In the genomic region with DNA sequence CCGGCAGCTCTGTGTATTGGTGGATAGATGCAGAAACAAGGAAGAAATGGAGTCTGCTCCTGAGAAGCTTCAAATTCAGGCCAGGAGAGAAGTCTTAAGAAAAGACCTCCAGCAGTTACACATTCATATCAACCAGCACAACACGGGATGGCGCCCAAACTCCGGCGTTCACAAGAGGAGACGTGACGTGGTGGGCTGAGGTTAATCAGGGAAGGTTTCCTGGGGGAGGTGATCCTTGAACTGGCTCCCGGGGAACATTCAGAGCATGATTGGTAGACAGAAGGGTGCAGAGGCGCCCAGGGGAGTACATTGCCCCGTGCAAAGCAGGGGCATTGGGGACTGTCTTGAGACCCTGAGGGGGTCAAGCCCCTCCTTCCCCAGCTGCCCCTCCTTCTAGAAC, we compare ENCODE assay signal across 23 cellular contexts. TPM values are rescaled to one million over a fixed set of nuclear protein-coding genes. Genes with fewer than 3 reads are reported as not detected.
DNase-seq lines count a peak whose midpoint lies in the region; ATAC-seq and TF ChIP-seq lines count a peak whose summit lies in the region.
"Had no signal": no experiment of that assay in that cellular context is flagged by ENCODE, and none has a peak within 500 bp of the region (broad histone marks: within the 10 kb centered on the region; RNA-seq: fewer than 3 reads in every experiment).

No MANE protein-coding gene starts in this region.

- H3K36me3 Mint-ChIP-seq in dendritic cell treated with granulocyte-macrophage colony-stimulating factor and Interleukin-4, amounts not matched to agents 40 ng/mL and 50 ng/mL, for 4 days (ENCODE audit: low read depth): peaks cover 78% of the 10 kb centered on the region

- H3K36me3 ChIP-seq in gastrocnemius medialis: peaks cover 0 to 42% of the 10 kb centered on the region in 2 donors
- H3K36me3 ChIP-seq in MG63: peaks cover 5% of the 10 kb centered on the region
- H3K36me3 ChIP-seq: BE2C had no signal

- no peak overlapping the region for H3K4me3 Mint-ChIP-seq in dendritic cell treated with granulocyte-macrophage colony-stimulating factor and Interleukin-4, amounts not matched to agents 40 ng/mL and 50 ng/mL, for 4 days
- H3K4me3 Mint-ChIP-seq: CD14-positive monocyte; CD4-positive, alpha-beta T cell had no signal

- no peak for TF ChIP-seq CTCF in gastrocnemius medialis (IDR thresholded peaks at IDR 0.05 in 4 of 5, conservative IDR thresholded peaks at IDR 0.05 in 1 of 5)

- H3K4me3 ChIP-seq in right cardiac atrium (ENCODE audit: low read length) (no peak overlapping the region), gastrocnemius medialis (no peak overlapping the region), MG63 (no peak overlapping the region)
- H3K4me3 ChIP-seq: A549; BLaER1 treated with 17β-estradiol and CSF1 and Interleukin-3, amounts not matched to agents 10 nM and 100 nM; GM12878; GM23248 had no signal

- intact Hi-C loops in Right ventricle myocardium superior (cut with DNase I): loop anchor here (5.0 kb wide), 2 partner anchors 192 to 227 kb away; no protein-coding TSS in a partner anchor
- intact Hi-C loops in right cardiac atrium (cut with DNase I): loop anchor here in 2 of 4 donors (5.0 to 10.0 kb wide), 2 partner anchors 190 to 192 kb away; no protein-coding TSS in a partner anchor
- intact Hi-C loops in dendritic cell treated with granulocyte-macrophage colony-stimulating factor and Interleukin-4, amounts not matched to agents 40 ng/mL and 50 ng/mL, for 4 days (cut with micrococcal nuclease): no loop called here
- intact Hi-C loops in gastrocnemius medialis (cut with DNase I; ENCODE audit: low total_unique reads): no loop called here

- TF ChIP-seq POLR2A in gastrocnemius medialis (IDR thresholded peaks at IDR 0.05): no peak

- H3K27me3 ChIP-seq in right cardiac atrium (ENCODE audit: control insufficient read depth, insufficient read depth): no peaks in the 10 kb centered on the region
- H3K27me3 ChIP-seq in gastrocnemius medialis: no peaks in the 10 kb centered on the region
- no peaks in the 10 kb centered on the region for H3K27me3 ChIP-seq in MG63
- H3K27me3 ChIP-seq: BE2C had no signal

- no peaks in the 10 kb centered on the region for H3K4me1 ChIP-seq in right cardiac atrium (ENCODE audit: control insufficient read depth, insufficient read depth, low read length)
- peaks cover 41 to 53% of the 10 kb centered on the region in 2 donors for H3K4me1 ChIP-seq in gastrocnemius medialis
- H3K4me1 ChIP-seq: A549, BE2C had no signal

- 88% methylated on average over 10 of the region's 10 CpGs for WGBS in right cardiac atrium

- H3K27ac ChIP-seq in right cardiac atrium (ENCODE audit: low read length) (no peak overlapping the region), gastrocnemius medialis (peak overlapping the region; percentile 64 to 86 (median 72))
- H3K27ac ChIP-seq: A549; BLaER1 treated with 17β-estradiol and CSF1 and Interleukin-3, amounts not matched to agents 10 nM and 100 nM; GM23248 had no signal

- H3K27me3 Mint-ChIP-seq in dendritic cell treated with granulocyte-macrophage colony-stimulating factor and Interleukin-4, amounts not matched to agents 40 ng/mL and 50 ng/mL, for 4 days: no peaks in the 10 kb centered on the region
- H3K27me3 Mint-ChIP-seq: CD4-positive, alpha-beta T cell; CD8-positive, alpha-beta memory T cell had no signal

- peak; percentile 31 for DNase-seq in Right ventricle myocardium superior
- no peak for DNase-seq in right cardiac atrium
- DNase-seq in gastrocnemius medialis: no peak
- no peak for DNase-seq in stimulated activated CD8-positive, alpha-beta memory T cell treated with anti-CD3 and anti-CD28 coated beads, Interleukin-4, amount 100 ng/mL, for 48 hours
- DNase-seq in MG63: no peak
- DNase-seq: 8988T; ACHN; AML-193; BE2C; CD4-positive, alpha-beta T cell; CD8-positive, alpha-beta memory T cell; DMS 273 treated with DMSO at 0.1 percent for 48 hours; DMS79; EL; GDM1; GM23248; HCEC 1CT had no signal

- H3K27ac Mint-ChIP-seq in dendritic cell treated with granulocyte-macrophage colony-stimulating factor and Interleukin-4, amounts not matched to agents 40 ng/mL and 50 ng/mL, for 4 days: peak overlapping the region; percentile 5
- H3K27ac Mint-ChIP-seq: CD14-positive monocyte; CD4-positive, alpha-beta T cell had no signal

- no peaks in the 10 kb centered on the region for H3K9me3 ChIP-seq in right cardiac atrium (ENCODE audit: control insufficient read depth, low read length)
- no peaks in the 10 kb centered on the region for H3K9me3 ChIP-seq in gastrocnemius medialis
- H3K9me3 ChIP-seq in MG63: no peaks in the 10 kb centered on the region
- H3K9me3 ChIP-seq: A549, BE2C had no signal

- no peaks in the 10 kb centered on the region for H3K9me3 Mint-ChIP-seq in dendritic cell treated with granulocyte-macrophage colony-stimulating factor and Interleukin-4, amounts not matched to agents 40 ng/mL and 50 ng/mL, for 4 days
- H3K9me3 Mint-ChIP-seq: CD4-positive, alpha-beta T cell had no signal

- H3K4me1 Mint-ChIP-seq in dendritic cell treated with granulocyte-macrophage colony-stimulating factor and Interleukin-4, amounts not matched to agents 40 ng/mL and 50 ng/mL, for 4 days (ENCODE audit: low read depth): peaks cover 17% of the 10 kb centered on the region

- ATAC-seq in Right ventricle myocardium superior (ENCODE audit: poor library complexity) (no peak), right cardiac atrium (no peak), gastrocnemius medialis (no peak), GM19035 (IDR thresholded peaks at IDR 0.05; ENCODE audit: unreplicated experiment) (no peak)
- ATAC-seq: A549, GM12878 had no signal

- in situ Hi-C loops in gastrocnemius medialis (cut with MboI; ENCODE audit: low sequenced_read_pairs in 4 of 4): no loop called here

RNA-seq across cellular contexts. Expression of gene SPSB1, which starts 27.7 kb away (rescaled TPM):
- 13.0 TPM for total RNA-seq in Right ventricle myocardium superior
- total RNA-seq in right cardiac atrium: 10 to 100 TPM; 15.5 to 24.0 (median 18.0) TPM
- 16.5 TPM for polyA plus RNA-seq in right cardiac atrium
- total RNA-seq in gastrocnemius medialis: 100 to 1,000 TPM in 1 of 4 donors, 10 to 100 TPM in 3; 40.4 to 161 (median 56.6) TPM
- total RNA-seq in MG63 (2014; rRNA removed; shearing (Covaris generic); ENCODE audit: low replicate concordance): 6.4 and 11.4 TPM in 2 replicates

RNA-seq across cellular contexts. Expression of gene H6PD, which starts 30.5 kb away (rescaled TPM):
- total RNA-seq in Right ventricle myocardium superior: 20.9 TPM
- total RNA-seq in right cardiac atrium: 10 to 100 TPM; 29.8 to 39.8 (median 34.9) TPM
- 27.0 TPM for polyA plus RNA-seq in right cardiac atrium
- total RNA-seq in gastrocnemius medialis: 10 to 100 TPM; 37.3 to 65.1 (median 44.4) TPM
- 14.1 and 16.7 TPM in 2 replicates for total RNA-seq in MG63 (2014; rRNA removed; shearing (Covaris generic); ENCODE audit: low replicate concordance)
